ENCODE assay signal across 1 cellular context in the genomic region with DNA sequence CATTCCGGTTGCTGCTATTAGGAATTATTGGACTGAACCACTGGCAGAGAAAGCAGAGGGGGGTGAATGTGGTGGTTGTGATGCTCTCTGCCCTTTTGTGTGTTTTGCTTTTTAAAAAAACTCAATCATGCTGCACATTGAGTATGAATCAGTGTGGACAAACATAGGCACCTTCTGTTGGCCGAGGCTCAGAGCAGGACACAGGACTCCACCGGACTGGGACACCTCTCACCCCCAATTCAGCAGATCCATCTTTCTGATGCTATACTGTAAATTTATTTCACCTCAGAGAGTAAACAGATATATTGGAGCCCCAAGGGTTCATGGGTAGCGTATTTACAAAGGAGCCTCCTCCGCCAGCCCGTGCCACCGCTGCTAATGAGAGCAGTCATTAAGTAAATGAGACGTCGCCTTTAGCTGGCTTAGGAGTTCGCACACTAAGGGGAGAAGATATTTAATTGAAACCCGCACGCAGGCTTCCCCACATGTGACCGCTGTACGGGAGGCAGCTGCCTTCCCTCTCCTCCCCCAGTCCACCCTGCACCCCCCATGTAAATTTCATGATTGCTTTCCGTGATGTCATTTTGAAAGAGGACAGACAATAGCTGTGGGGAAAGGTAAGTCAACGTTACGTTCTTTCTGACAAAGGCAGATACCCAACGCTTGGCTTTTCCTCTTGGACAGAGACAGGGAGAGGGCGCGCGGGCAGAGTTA.
A peak's percentile ranks its signal among the peaks of the same experiment; 100 is the strongest.
TF ChIP-seq lines count a peak whose summit lies in the region.

A gene (plus strand): TSS at position 330 of the 714 bp plus-strand sequence. CDS start 34,410 bp downstream, outside the sequence.

TF ChIP-seq in K562, 482 proteins besides CTCF, POLR2A, EP300 and RAD21:
- TF ChIP-seq SIRT6 (IDR thresholded peaks at IDR 0.05; ENCODE audit: low read depth, low read length): no peak
- TF ChIP-seq JUN (IDR thresholded peaks at IDR 0.05; ENCODE audit: borderline replicate concordance, low read depth, low read length): no peak
- no peak for TF ChIP-seq JUN (CRISPR knock-in tag; IDR thresholded peaks at IDR 0.05; ENCODE audit: borderline replicate concordance)
- TF ChIP-seq, protein P1, sequence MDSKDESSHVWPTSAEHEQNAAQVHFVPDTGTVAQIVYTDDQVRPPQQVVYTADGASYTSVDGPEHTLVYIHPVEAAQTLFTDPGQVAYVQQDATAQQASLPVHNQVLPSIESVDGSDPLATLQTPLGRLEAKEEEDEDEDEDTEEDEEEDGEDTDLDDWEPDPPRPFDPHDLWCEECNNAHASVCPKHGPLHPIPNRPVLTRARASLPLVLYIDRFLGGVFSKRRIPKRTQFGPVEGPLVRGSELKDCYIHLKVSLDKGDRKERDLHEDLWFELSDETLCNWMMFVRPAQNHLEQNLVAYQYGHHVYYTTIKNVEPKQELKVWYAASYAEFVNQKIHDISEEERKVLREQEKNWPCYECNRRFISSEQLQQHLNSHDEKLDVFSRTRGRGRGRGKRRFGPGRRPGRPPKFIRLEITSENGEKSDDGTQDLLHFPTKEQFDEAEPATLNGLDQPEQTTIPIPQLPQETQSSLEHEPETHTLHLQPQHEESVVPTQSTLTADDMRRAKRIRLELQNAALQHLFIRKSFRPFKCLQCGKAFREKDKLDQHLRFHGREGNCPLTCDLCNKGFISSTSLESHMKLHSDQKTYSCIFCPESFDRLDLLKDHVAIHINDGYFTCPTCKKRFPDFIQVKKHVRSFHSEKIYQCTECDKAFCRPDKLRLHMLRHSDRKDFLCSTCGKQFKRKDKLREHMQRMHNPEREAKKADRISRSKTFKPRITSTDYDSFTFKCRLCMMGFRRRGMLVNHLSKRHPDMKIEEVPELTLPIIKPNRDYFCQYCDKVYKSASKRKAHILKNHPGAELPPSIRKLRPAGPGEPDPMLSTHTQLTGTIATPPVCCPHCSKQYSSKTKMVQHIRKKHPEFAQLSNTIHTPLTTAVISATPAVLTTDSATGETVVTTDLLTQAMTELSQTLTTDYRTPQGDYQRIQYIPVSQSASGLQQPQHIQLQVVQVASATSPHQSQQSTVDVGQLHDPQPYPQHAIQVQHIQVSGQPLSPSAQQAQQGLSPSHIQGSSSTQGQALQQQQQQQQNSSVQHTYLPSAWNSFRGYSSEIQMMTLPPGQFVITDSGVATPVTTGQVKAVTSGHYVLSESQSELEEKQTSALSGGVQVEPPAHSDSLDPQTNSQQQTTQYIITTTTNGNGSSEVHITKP (IDR thresholded peaks at IDR 0.05; ENCODE audit: partially characterized antibody): peak; percentile 96
- TF ChIP-seq MAFG (tag; conservative IDR thresholded peaks at IDR 0.05): no peak
- no peak for TF ChIP-seq KLF16 (IDR thresholded peaks at IDR 0.05)
- TF ChIP-seq ZNF224 (CRISPR knock-in tag; IDR thresholded peaks at IDR 0.05): no peak
- no peak for TF ChIP-seq BACH1 (tag; IDR thresholded peaks at IDR 0.05)
- no peak for TF ChIP-seq ZBTB17 (CRISPR knock-in tag; IDR thresholded peaks at IDR 0.05)
